ENCODE assay signal across 8 cellular contexts in genomic region chr18:35580748-35581534, GRCh38. TPM values are rescaled to one million over a fixed set of nuclear protein-coding genes. Genes with fewer than 3 reads are reported as not detected.
A peak's percentile ranks its signal among the peaks of the same experiment; 100 is the strongest.
DNase-seq lines count a peak whose midpoint lies in the region; ATAC-seq and TF ChIP-seq lines count a peak whose summit lies in the region.

No MANE protein-coding gene starts in this region.

- TF ChIP-seq CTCF in RWPE1 (conservative IDR thresholded peaks at IDR 0.05; ENCODE audit: low read depth) (no peak), glutamatergic neuron (IDR thresholded peaks at IDR 0.05; ENCODE audit: partially characterized antibody, unreplicated experiment) (no peak), omental fat pad (IDR thresholded peaks at IDR 0.05) (no peak), transverse colon (IDR thresholded peaks at IDR 0.05) (no peak)

- TF ChIP-seq EP300 in transverse colon (IDR thresholded peaks at IDR 0.05; ENCODE audit: low read depth): no peak

- in situ Hi-C loops in transverse colon (cut with MboI; ENCODE audit: low pct_ligation_motif_present in 1 of 4, low pct_unique_long_range_greater_than_20kb in 1 of 4, low sequenced_read_pairs in 3 of 4): no loop called here

- no peak for TF ChIP-seq POLR2A in transverse colon (IDR thresholded peaks at IDR 0.05)

- peaks cover 15% of the 10 kb centered on the region for H3K9me3 Mint-ChIP-seq in activated naive CD4-positive, alpha-beta T cell treated with anti-CD3 and anti-CD28 coated beads for 36 hours
- H3K9me3 Mint-ChIP-seq in glutamatergic neuron (ENCODE audit: unreplicated experiment): peaks cover 11% of the 10 kb centered on the region

- intact Hi-C loops in activated naive CD4-positive, alpha-beta T cell treated with anti-CD3 and anti-CD28 coated beads for 36 hours (cut with micrococcal nuclease): loop anchor here (2.0 to 10.0 kb wide), 3 partner anchors 290 to 554 kb away; partner anchors contain the start of genes MAPRE2 and ZSCAN30
- intact Hi-C loops in transverse colon (cut with DNase I; ENCODE audit: low total_unique reads): loop anchor here (5.0 kb wide), 1 partner anchor 514 kb away; no protein-coding TSS in a partner anchor

- 0 to 2% methylated on average over 1 to 30 of the region's 94 CpGs for WGBS in transverse colon (ENCODE audit: low coverage in 1 of 2), 2 donors

- peak overlapping the region; percentile 41 to 92 (median 80) for H3K4me3 ChIP-seq in transverse colon

- no peaks in the 10 kb centered on the region for H3K9me3 ChIP-seq in transverse colon

- POLR2A ChIA-PET in RWPE1 (lab: Yijun Ruan, JAX; ENCODE audit: low non-redundant PET): no interaction called here

- H3K4me1 Mint-ChIP-seq in activated naive CD4-positive, alpha-beta T cell treated with anti-CD3 and anti-CD28 coated beads for 36 hours (ENCODE audit: low read depth): peaks cover 45% of the 10 kb centered on the region
- H3K4me1 Mint-ChIP-seq in glutamatergic neuron (ENCODE audit: low read depth, unreplicated experiment): peaks cover 15% of the 10 kb centered on the region

- H3K27me3 Mint-ChIP-seq in activated naive CD4-positive, alpha-beta T cell treated with anti-CD3 and anti-CD28 coated beads for 36 hours (ENCODE audit: low read depth): peaks cover 15% of the 10 kb centered on the region
- peaks cover 10% of the 10 kb centered on the region for H3K27me3 Mint-ChIP-seq in glutamatergic neuron (ENCODE audit: unreplicated experiment)

- CTCF ChIA-PET in RWPE1 (lab: Yijun Ruan, JAX): interaction anchor here (0.5 kb wide), 1 partner anchor 88 kb away, joined by 3 read pairs; no protein-coding TSS in a partner anchor
- CTCF ChIA-PET in activated naive CD4-positive, alpha-beta T cell treated with anti-CD3 and anti-CD28 coated beads for 36 hours (lab: Charles Lee): interaction anchor here (1.3 kb wide), 1 partner anchor 36 kb away, joined by 3 read pairs; no protein-coding TSS in a partner anchor

- peak overlapping the region; percentile 74 for H3K4me3 Mint-ChIP-seq in activated naive CD4-positive, alpha-beta T cell treated with anti-CD3 and anti-CD28 coated beads for 36 hours
- H3K4me3 Mint-ChIP-seq in glutamatergic neuron (ENCODE audit: unreplicated experiment): peak overlapping the region; percentile 81

- H3K27me3 ChIP-seq in transverse colon: no peaks in the 10 kb centered on the region

- ATAC-seq in GM19043 (IDR thresholded peaks at IDR 0.05; ENCODE audit: low read depth, unreplicated experiment): peak; percentile 23
- peak; percentile 56 for ATAC-seq in HG03432 (IDR thresholded peaks at IDR 0.05; ENCODE audit: unreplicated experiment)
- peak; percentile 84 for ATAC-seq in omental fat pad (ENCODE audit: low FRiP score)

- H3K27ac Mint-ChIP-seq in activated naive CD4-positive, alpha-beta T cell treated with anti-CD3 and anti-CD28 coated beads for 36 hours: peak overlapping the region; percentile 71
- H3K27ac Mint-ChIP-seq in glutamatergic neuron (ENCODE audit: unreplicated experiment): no peak overlapping the region

- H3K4me1 ChIP-seq in transverse colon: peaks cover 0 to 43% (median 40%) of the 10 kb centered on the region in 4 donors

- H3K36me3 Mint-ChIP-seq in activated naive CD4-positive, alpha-beta T cell treated with anti-CD3 and anti-CD28 coated beads for 36 hours (ENCODE audit: low read depth): peaks cover 18% of the 10 kb centered on the region
- H3K36me3 Mint-ChIP-seq in glutamatergic neuron (ENCODE audit: unreplicated experiment): peaks cover 27% of the 10 kb centered on the region

- DNase-seq in C1 segment of cervical spinal cord (lab: John Stamatoyannopoulos, UW) (peak in 13 of 14 donors; percentile 38 to 78 (median 70)), RWPE1 (ENCODE audit: low spot score) (peak; percentile 27), glutamatergic neuron (peak; percentile 70), omental fat pad (ENCODE audit: low spot score) (no peak), transverse colon (peak; percentile 60)
- peak; percentile 51 for DNase-seq in activated naive CD4-positive, alpha-beta T cell treated with anti-CD3 and anti-CD28 coated beads for 36 hours

- H3K27ac ChIP-seq in RWPE1: peak overlapping the region; percentile 83
- H3K27ac ChIP-seq in transverse colon: peak overlapping the region; percentile 91 to 98 (median 96)

- no peaks in the 10 kb centered on the region for H3K36me3 ChIP-seq in transverse colon

RNA-seq across cellular contexts. Expression of gene GALNT1, which starts 0.6 kb away (rescaled TPM):
- total RNA-seq in activated naive CD4-positive, alpha-beta T cell treated with anti-CD3 and anti-CD28 coated beads for 36 hours: 10 to 100 TPM; 46.7 to 48.7 TPM
- total RNA-seq in glutamatergic neuron (ENCODE audit: unreplicated experiment) (65.3 TPM), omental fat pad (10 to 100 TPM; 42.7 to 59.7 (median 54.1) TPM), transverse colon (10 to 100 TPM; 21.7 to 86.8 (median 57.6) TPM)

Comparison
In these comparisons a context has a peak if more than half of its experiments do, and no peak if none do; other contexts are left out.
1. ATAC-seq: peak in every context shown above with its lines; median percentile 84 in omental fat pad; 56 in HG03432; 23 in GM19043.